Comparison of ENCODE assay signal across 20 cellular contexts in the genomic region with DNA sequence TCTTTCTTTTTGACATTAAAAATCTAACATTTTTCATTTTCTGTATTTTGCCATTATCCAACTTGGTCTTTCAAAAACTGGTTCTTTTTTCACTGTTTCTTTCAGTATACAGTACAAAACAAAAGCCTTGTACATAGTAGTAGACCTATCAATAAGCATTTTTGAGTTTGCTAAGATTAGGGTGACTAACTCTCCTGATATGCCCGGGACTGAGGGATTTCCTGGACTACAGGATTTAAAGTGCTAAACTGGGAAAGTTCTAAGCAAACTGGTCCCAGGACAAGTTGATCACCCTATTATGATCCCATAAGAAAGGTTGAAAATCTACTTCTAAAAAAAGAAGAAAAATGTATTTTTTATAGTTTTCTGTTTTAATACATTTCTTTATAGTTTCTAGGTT.
DNase-seq lines count a peak whose midpoint lies in the region; ATAC-seq and TF ChIP-seq lines count a peak whose summit lies in the region.
"Had no signal": no experiment of that assay in that cellular context is flagged by ENCODE, and none has a peak within 500 bp of the region (broad histone marks: within the 10 kb centered on the region; RNA-seq: fewer than 3 reads in every experiment).

No MANE protein-coding gene starts in this region.

- H3K27me3 ChIP-seq in brain microvascular endothelial cell (replicated peaks), result no peaks in the 10 kb centered on the region
- H3K27me3 ChIP-seq: esophagus muscularis mucosa, stomach, vagina had no signal

- in situ Hi-C loops in brain microvascular endothelial cell (cut with HindIII; ENCODE audit: low pct_ligation_motif_present, low sequenced_read_pairs), result no loop called here

- intact Hi-C loops in posterior vena cava (cut with DNase I), result no loop called here

- TF ChIP-seq CTCF in brain microvascular endothelial cell (IDR thresholded peaks at IDR 0.05; ENCODE audit: low read depth, low read length, missing control alignments), result no peak

- ATAC-seq in HG03045 (IDR thresholded peaks at IDR 0.05; ENCODE audit: unreplicated experiment), result no peak

- H3K36me3 ChIP-seq in brain microvascular endothelial cell (replicated peaks), result no peaks in the 10 kb centered on the region
- H3K36me3 ChIP-seq: vagina had no signal

- DNase-seq in A172 (ENCODE audit: low spot score) (peak; percentile 61), HS-5 (ENCODE audit: low read depth) (peak; percentile 32), brain microvascular endothelial cell (peak; percentile 43), glomerular visceral epithelial cell (ENCODE audit: extremely low spot score) (peak; percentile 37), NCI-H1436 (lab: John Stamatoyannopoulos, UW) (no peak), posterior vena cava (ENCODE audit: low spot score) (no peak), COLO668 (lab: John Stamatoyannopoulos, UW; ENCODE audit: unreplicated experiment) (no peak)
- DNase-seq: activated naive CD8-positive, alpha-beta T cell treated with anti-CD3 and anti-CD28 coated beads for 36 hours; activated T-cell treated with anti-CD3 and anti-CD28 coated beads for 4 hours; Caco-2; cerebellar nuclear complex; Kasumi-1; NCI-H1930; NCI-H69; stomach; T-helper 2 cell had no signal

- no peak overlapping the region for H3K4me3 ChIP-seq in brain microvascular endothelial cell (ENCODE audit: low read depth, low read length)
- H3K4me3 ChIP-seq: esophagus muscularis mucosa, skin epidermis, stomach, vagina had no signal

- H3K27ac ChIP-seq in brain microvascular endothelial cell, result peak overlapping the region; percentile 2
- H3K27ac ChIP-seq: esophagus muscularis mucosa, skin epidermis, stomach, vagina had no signal

Comparison
In these comparisons a context has a peak if more than half of its experiments do, and no peak if none do; other contexts are left out.
1. DNase-seq: peak in A172 (single experiment), HS-5 (single experiment), brain microvascular endothelial cell (single experiment) and glomerular visceral epithelial cell (single experiment); none in NCI-H1436 (single experiment), posterior vena cava (single experiment) and COLO668 (single experiment).